In genomic region chr5:177304392-177305119, GRCh38 we compare ENCODE assay signal across 6 cellular contexts. TPM values are rescaled to one million over a fixed set of nuclear protein-coding genes. Genes with fewer than 3 reads are reported as not detected.
DNase-seq lines count a peak whose midpoint lies in the region; ATAC-seq and TF ChIP-seq lines count a peak whose summit lies in the region.

No MANE protein-coding gene starts in this region.

- intact Hi-C loops in left cardiac atrium (cut with DNase I), result loop anchor here in 1 of 2 donors (10.0 kb wide), 1 partner anchor 190 kb away; no protein-coding TSS in a partner anchor

- ATAC-seq in left cardiac atrium (no peak), GM21825 (IDR thresholded peaks at IDR 0.05; ENCODE audit: unreplicated experiment) (no peak)

- peak overlapping the region; percentile 67 to 94 for H3K9ac ChIP-seq in duodenal mucosa (ENCODE audit: low read depth in 1 of 2, low read length in 2 of 2)
- peak overlapping the region; percentile 90 to 96 (median 94) for H3K9ac ChIP-seq in skeletal muscle tissue (ENCODE audit: low read depth in 1 of 3, low read length in 3 of 3)

- no peaks in the 10 kb centered on the region for H3K27me3 ChIP-seq in right atrium auricular region
- no peaks in the 10 kb centered on the region for H3K27me3 ChIP-seq in duodenal mucosa (ENCODE audit: control insufficient read depth in 1 of 2, insufficient read depth in 2 of 2, low read length in 2 of 2)
- no peaks in the 10 kb centered on the region for H3K27me3 ChIP-seq in skeletal muscle tissue (ENCODE audit: control insufficient read depth in 3 of 3, insufficient read depth in 3 of 3, low read length in 3 of 3)

- peak; percentile 50 for DNase-seq in right atrium auricular region (ENCODE audit: low spot score)
- DNase-seq in left cardiac atrium, result no peak
- DNase-seq in anterior cingulate cortex (lab: John Stamatoyannopoulos, UW), result no peak

- no peaks in the 10 kb centered on the region for H3K9me3 ChIP-seq in right atrium auricular region
- no peaks in the 10 kb centered on the region for H3K9me3 ChIP-seq in duodenal mucosa (ENCODE audit: control insufficient read depth in 1 of 2, low read length in 2 of 2)
- no peaks in the 10 kb centered on the region for H3K9me3 ChIP-seq in skeletal muscle tissue (ENCODE audit: control insufficient read depth in 3 of 3, low read length in 3 of 3)

- H3K4me1 ChIP-seq in right atrium auricular region, result peaks cover 0 to 51% of the 10 kb centered on the region in 2 donors
- H3K4me1 ChIP-seq in duodenal mucosa (ENCODE audit: control insufficient read depth in 1 of 2, insufficient read depth in 2 of 2, low read length in 2 of 2), result peaks cover 49 to 58% of the 10 kb centered on the region in 2 donors
- H3K4me1 ChIP-seq in skeletal muscle tissue (ENCODE audit: control insufficient read depth in 3 of 3, insufficient read depth in 3 of 3, low read length in 3 of 3), result peaks cover 41 to 69% (median 42%) of the 10 kb centered on the region in 3 donors

- H3K36me3 ChIP-seq in right atrium auricular region (peaks cover 14% of the 10 kb centered on the region), duodenal mucosa (ENCODE audit: control insufficient read depth in 1 of 2, insufficient read depth in 2 of 2, low read length in 2 of 2) (peaks cover 12 to 30% of the 10 kb centered on the region in 2 donors), skeletal muscle tissue (ENCODE audit: control insufficient read depth in 3 of 3, insufficient read depth in 3 of 3, low read length in 3 of 3) (peaks cover 26 to 33% (median 31%) of the 10 kb centered on the region in 3 donors)

- peak overlapping the region in 1 of 2 donors; percentile 85 for H3K27ac ChIP-seq in right atrium auricular region
- peak overlapping the region; percentile 78 for H3K27ac ChIP-seq in duodenal mucosa (ENCODE audit: low read depth, low read length)
- H3K27ac ChIP-seq in skeletal muscle tissue (ENCODE audit: low read depth, low read length), result peak overlapping the region; percentile 82

- H3K4me3 ChIP-seq in right atrium auricular region (peak overlapping the region; percentile 90 to 96), duodenal mucosa (ENCODE audit: low read depth in 1 of 2, low read length in 2 of 2) (peak overlapping the region; percentile 85 to 93), skeletal muscle tissue (ENCODE audit: low read length in 3 of 3) (peak overlapping the region; percentile 90 to 99 (median 95))

- no peak for TF ChIP-seq CTCF in right atrium auricular region (IDR thresholded peaks at IDR 0.05)

RNA-seq across cellular contexts. Expression of gene PRELID1, which starts 1.0 kb away (rescaled TPM):
- total RNA-seq in right atrium auricular region (10 to 100 TPM; 26.7 to 44.3 TPM), left cardiac atrium (10 to 100 TPM; 52.6 to 64.0 TPM), skeletal muscle tissue (39.1 TPM)

RNA-seq across cellular contexts. Expression of gene RAB24, which starts 1.0 kb away (rescaled TPM):
- total RNA-seq in right atrium auricular region, result 10 to 100 TPM; 14.8 to 14.9 TPM
- total RNA-seq in left cardiac atrium, result 10 to 100 TPM; 18.8 to 20.1 TPM
- 12.0 TPM for total RNA-seq in skeletal muscle tissue

RNA-seq across cellular contexts. Expression of gene MXD3, which starts 7.1 kb away (rescaled TPM):
- total RNA-seq in right atrium auricular region (1 to 10 TPM; 1.6 to 1.8 TPM), left cardiac atrium (1 to 10 TPM; 2.8 to 3.4 TPM), skeletal muscle tissue (5.7 TPM)

RNA-seq across cellular contexts. Expression of gene LMAN2, which starts 46.9 kb away (rescaled TPM):
- total RNA-seq in right atrium auricular region (100 to 1,000 TPM; 128 to 134 TPM), left cardiac atrium (10 to 100 TPM; 76.4 to 77.7 TPM), skeletal muscle tissue (124 TPM)

RNA-seq across cellular contexts. Expression of gene RGS14, which starts 53.2 kb away (rescaled TPM):
- total RNA-seq in right atrium auricular region, result 1 to 10 TPM; 3.1 to 6.8 TPM
- 1 to 10 TPM; 3.7 to 4.7 TPM for total RNA-seq in left cardiac atrium
- 12.5 TPM for total RNA-seq in skeletal muscle tissue
